Comparison of ENCODE assay signal across 8 cellular contexts in genomic region chr4:67327245-67327860, GRCh38.
DNase-seq lines count a peak whose midpoint lies in the region; ATAC-seq and TF ChIP-seq lines count a peak whose summit lies in the region.
"Had no signal": no experiment of that assay in that cellular context is flagged by ENCODE, and none has a peak within 500 bp of the region (broad histone marks: within the 10 kb centered on the region; RNA-seq: fewer than 3 reads in every experiment).

No MANE protein-coding gene starts in this region.

- BruUV-seq in Panc1 (replicated peaks; lab: Mats Ljungman, UMichigan): no TSS peak

- POLR2A ChIA-PET in Panc1 (lab: Charles Lee): no interaction called here
- POLR2A ChIA-PET in activated naive CD8-positive, alpha-beta T cell treated with anti-CD3 and anti-CD28 coated beads, Interleukin-2, amount 10 ng/mL, durations not matched to agents 7 days and 5 days (lab: Charles Lee): no interaction called here

- DNase-seq in GM12864 (ENCODE audit: low read depth) (peak; percentile 29), HuH-7.5 (ENCODE audit: low spot score) (peak; percentile 38), Panc1 (ENCODE audit: low read depth, low spot score) (peak; percentile 30), heart right ventricle (peak in 1 of 2 donors; percentile 40), retina (peak; percentile 67)
- DNase-seq in activated naive CD8-positive, alpha-beta T cell treated with anti-CD3 and anti-CD28 coated beads, Interleukin-2, amount 10 ng/mL, durations not matched to agents 7 days and 5 days: no peak

- in situ Hi-C loops in Panc1 (cut with HindIII; ENCODE audit: low pct_unique_long_range_greater_than_20kb, low sequenced_read_pairs): no loop called here

- no peaks in the 10 kb centered on the region for H3K9me3 Mint-ChIP-seq in activated naive CD8-positive, alpha-beta T cell treated with anti-CD3 and anti-CD28 coated beads, Interleukin-2, amount 10 ng/mL, durations not matched to agents 7 days and 5 days

- H3K4me1 ChIP-seq in Panc1 (ENCODE audit: control insufficient read depth, insufficient read depth, low read length) (no peaks in the 10 kb centered on the region), heart right ventricle (no peaks in the 10 kb centered on the region)

- peaks cover 2% of the 10 kb centered on the region for H3K4me1 Mint-ChIP-seq in activated naive CD8-positive, alpha-beta T cell treated with anti-CD3 and anti-CD28 coated beads, Interleukin-2, amount 10 ng/mL, durations not matched to agents 7 days and 5 days

- no peak overlapping the region for H3K4me3 Mint-ChIP-seq in activated naive CD8-positive, alpha-beta T cell treated with anti-CD3 and anti-CD28 coated beads, Interleukin-2, amount 10 ng/mL, durations not matched to agents 7 days and 5 days

- peak; percentile 89 for TF ChIP-seq CTCF in GM12864 (IDR thresholded peaks at IDR 0.05; ENCODE audit: low read depth, low read length, missing control alignments)
- peak; percentile 74 for TF ChIP-seq CTCF in Panc1 (IDR thresholded peaks at IDR 0.05)
- TF ChIP-seq CTCF in heart right ventricle (IDR thresholded peaks at IDR 0.05): peak; percentile 71 to 88 (median 85)

- 3% methylated on average over 6 of the region's 6 CpGs for WGBS in heart right ventricle, 2 donors

- H3K27ac Mint-ChIP-seq in activated naive CD8-positive, alpha-beta T cell treated with anti-CD3 and anti-CD28 coated beads, Interleukin-2, amount 10 ng/mL, durations not matched to agents 7 days and 5 days: no peak overlapping the region

- intact Hi-C loops in Panc1 (cut with micrococcal nuclease; ENCODE audit: unreplicated experiment): no loop called here
- intact Hi-C loops in heart right ventricle (cut with DNase I): loop anchor here in 4 of 10 donors (5.0 to 10.0 kb wide), 2 partner anchors 240 to 243 kb away; no protein-coding TSS in a partner anchor

- H3K9me3 ChIP-seq in Panc1 (ENCODE audit: control insufficient read depth, insufficient read depth, low read depth, low read length): no peaks in the 10 kb centered on the region
- H3K9me3 ChIP-seq in heart right ventricle: no peaks in the 10 kb centered on the region

- no peak overlapping the region for H3K4me3 ChIP-seq in GM12864 (ENCODE audit: low read depth, low read length)
- no peak overlapping the region for H3K4me3 ChIP-seq in Panc1 (ENCODE audit: low read depth in 2 of 2, low read length in 2 of 2)
- H3K4me3 ChIP-seq in heart right ventricle: no peak overlapping the region
- H3K4me3 ChIP-seq: skin epidermis had no signal

- CTCF ChIA-PET in Panc1 (lab: Charles Lee): interaction anchor here (0.5 kb wide), 1 partner anchor 217 kb away, joined by 3 read pairs; no protein-coding TSS in a partner anchor

- peak; percentile 98 for ATAC-seq in GM21723 (IDR thresholded peaks at IDR 0.05; ENCODE audit: unreplicated experiment)
- no peak for ATAC-seq in Panc1
- peak; percentile 68 for ATAC-seq in activated naive CD8-positive, alpha-beta T cell treated with anti-CD3 and anti-CD28 coated beads, Interleukin-2, amount 10 ng/mL, durations not matched to agents 7 days and 5 days (ENCODE audit: low read depth)
- peak in 4 of 8 donors; percentile 62 to 67 (median 65) for ATAC-seq in heart right ventricle

- H3K27me3 ChIP-seq in Panc1 (ENCODE audit: control insufficient read depth, insufficient read depth, low read length) (no peaks in the 10 kb centered on the region), heart right ventricle (peaks cover 0 to 11% (median 0%) of the 10 kb centered on the region in 7 donors)

- H3K27ac ChIP-seq in Panc1 (ENCODE audit: low read length) (0 out of 2 replicates have a peak overlapping the region, but pooled peaks have one; percentile 7), heart right ventricle (no peak overlapping the region)
- H3K27ac ChIP-seq: skin epidermis had no signal

- H3K36me3 ChIP-seq in Panc1 (ENCODE audit: control insufficient read depth, insufficient read depth, low read length) (no peaks in the 10 kb centered on the region), heart right ventricle (no peaks in the 10 kb centered on the region)

- H3K36me3 Mint-ChIP-seq in activated naive CD8-positive, alpha-beta T cell treated with anti-CD3 and anti-CD28 coated beads, Interleukin-2, amount 10 ng/mL, durations not matched to agents 7 days and 5 days: no peaks in the 10 kb centered on the region

- peaks cover 4% of the 10 kb centered on the region for H3K27me3 Mint-ChIP-seq in activated naive CD8-positive, alpha-beta T cell treated with anti-CD3 and anti-CD28 coated beads, Interleukin-2, amount 10 ng/mL, durations not matched to agents 7 days and 5 days
